ENCODE assay signal across 8 cellular contexts in genomic region chr2:160387558-160388262, GRCh38.
A peak's percentile ranks its signal among the peaks of the same experiment; 100 is the strongest.
DNase-seq lines count a peak whose midpoint lies in the region; ATAC-seq lines count a peak whose summit lies in the region.

No MANE protein-coding gene starts in this region.

- ATAC-seq in GM19328 (IDR thresholded peaks at IDR 0.05; ENCODE audit: unreplicated experiment) = no peak

- CTCF ChIA-PET in activated CD4-positive, alpha-beta memory T cell treated with anti-CD3 and anti-CD28 coated beads, Interleukin-2, amount 10 ng/mL, durations not matched to agents 7 days and 5 days (lab: Charles Lee) = interaction anchor here (0.8 to 1.2 kb wide), 3 partner anchors 12 to 64 kb away, joined by 3 to 4 read pairs (median 3); no protein-coding TSS in a partner anchor

- POLR2A ChIA-PET in activated CD4-positive, alpha-beta memory T cell treated with anti-CD3 and anti-CD28 coated beads, Interleukin-2, amount 10 ng/mL, durations not matched to agents 7 days and 5 days (lab: Charles Lee) = interaction anchor here (1.0 to 2.5 kb wide), 6 partner anchors 11 to 99 kb away, joined by 3 to 13 read pairs (median 4); no protein-coding TSS in a partner anchor

- H3K36me3 Mint-ChIP-seq in activated CD4-positive, alpha-beta memory T cell treated with anti-CD3 and anti-CD28 coated beads, Interleukin-2, amount 10 ng/mL, durations not matched to agents 7 days and 5 days (ENCODE audit: low read depth) = peaks cover 17% of the 10 kb centered on the region

- peaks cover 2% of the 10 kb centered on the region for H3K9me3 Mint-ChIP-seq in activated CD4-positive, alpha-beta memory T cell treated with anti-CD3 and anti-CD28 coated beads, Interleukin-2, amount 10 ng/mL, durations not matched to agents 7 days and 5 days

- H3K4me1 Mint-ChIP-seq in activated CD4-positive, alpha-beta memory T cell treated with anti-CD3 and anti-CD28 coated beads, Interleukin-2, amount 10 ng/mL, durations not matched to agents 7 days and 5 days = peaks cover 65% of the 10 kb centered on the region

- DNase-seq in Daoy (ENCODE audit: low read depth) = peak; percentile 51
- DNase-seq in activated CD4-positive, alpha-beta memory T cell treated with anti-CD3 and anti-CD28 coated beads, Interleukin-2, amount 10 ng/mL, durations not matched to agents 7 days and 5 days = no peak
- DNase-seq in foreskin melanocyte = peak; percentile 83
- peak; percentile 58 for DNase-seq in putamen (ENCODE audit: low spot score)
- no peak for DNase-seq in NCI-H1092 treated with DMSO at 0.1 percent for 48 hours (lab: John Stamatoyannopoulos, UW)
- no peak for DNase-seq in stimulated activated CD4-positive, alpha-beta T cell treated with anti-CD3 and anti-CD28 coated beads, Interleukin-4, amount 100 ng/mL, for 24 hours
- DNase-seq in NCI-H1092 (lab: John Stamatoyannopoulos, UW) = no peak

- peak overlapping the region; percentile 78 for H3K27ac Mint-ChIP-seq in activated CD4-positive, alpha-beta memory T cell treated with anti-CD3 and anti-CD28 coated beads, Interleukin-2, amount 10 ng/mL, durations not matched to agents 7 days and 5 days

- no peaks in the 10 kb centered on the region for H3K27me3 Mint-ChIP-seq in activated CD4-positive, alpha-beta memory T cell treated with anti-CD3 and anti-CD28 coated beads, Interleukin-2, amount 10 ng/mL, durations not matched to agents 7 days and 5 days

- H3K4me3 Mint-ChIP-seq in activated CD4-positive, alpha-beta memory T cell treated with anti-CD3 and anti-CD28 coated beads, Interleukin-2, amount 10 ng/mL, durations not matched to agents 7 days and 5 days = no peak overlapping the region

Comparison
In these comparisons a context has a peak if more than half of its experiments do, and no peak if none do; other contexts are left out.
1. DNase-seq: peak in Daoy (single experiment), foreskin melanocyte (single experiment) and putamen (single experiment); none in activated CD4-positive, alpha-beta memory T cell treated with anti-CD3 and anti-CD28 coated beads, Interleukin-2, amount 10 ng/mL, durations not matched to agents 7 days and 5 days (single experiment), NCI-H1092 treated with DMSO at 0.1 percent for 48 hours (single experiment), stimulated activated CD4-positive, alpha-beta T cell treated with anti-CD3 and anti-CD28 coated beads, Interleukin-4, amount 100 ng/mL, for 24 hours (single experiment) and NCI-H1092 (single experiment).